In the genomic region with DNA sequence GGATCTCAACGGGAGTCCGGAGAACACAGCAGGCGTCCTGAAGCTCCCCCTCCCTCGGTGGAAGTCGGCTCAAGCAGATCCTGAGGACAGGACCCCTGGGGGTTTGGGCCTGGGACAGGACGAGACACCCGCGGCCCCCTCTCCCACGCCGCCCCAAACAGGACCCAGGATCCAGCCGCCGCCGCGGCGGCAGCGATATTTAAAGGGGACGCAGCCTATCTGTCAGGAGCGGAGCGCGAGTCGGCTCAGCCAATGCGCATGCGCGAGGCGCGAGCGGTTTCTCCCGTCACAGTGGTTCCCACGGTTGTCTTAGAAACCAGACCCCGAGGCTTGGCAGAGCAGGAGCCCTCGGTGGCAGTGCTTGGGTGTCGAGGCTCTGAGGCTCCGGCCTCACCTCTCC, we compare ENCODE assay signal across 8 cellular contexts.
DNase-seq lines count a peak whose midpoint lies in the region; ATAC-seq, FAIRE-seq and TF ChIP-seq lines count a peak whose summit lies in the region.
"Not testable (repeated sequence)": the region's sequence is repeated elsewhere in the genome, so short reads cannot be mapped to it uniquely, and the experiment has no call there.

No MANE protein-coding gene starts in this region.

- not testable (repeated sequence) for H3K36me3 Mint-ChIP-seq in activated CD8-positive, alpha-beta T cell treated with anti-CD3 and anti-CD28 coated beads, Interleukin-2, amount 10 ng/mL, durations not matched to agents 7 days and 5 days (ENCODE audit: low read depth)

- H3K4me1 Mint-ChIP-seq in activated CD8-positive, alpha-beta T cell treated with anti-CD3 and anti-CD28 coated beads, Interleukin-2, amount 10 ng/mL, durations not matched to agents 7 days and 5 days (ENCODE audit: low read depth) = not testable (repeated sequence)

- ATAC-seq in GM18505 (IDR thresholded peaks at IDR 0.05; ENCODE audit: unreplicated experiment) (peak; percentile 66), GM19438 (IDR thresholded peaks at IDR 0.05; ENCODE audit: low read depth, unreplicated experiment) (peak; percentile 78), GM21737 (IDR thresholded peaks at IDR 0.05; ENCODE audit: unreplicated experiment) (peak; percentile 50), HG02970 (IDR thresholded peaks at IDR 0.05; ENCODE audit: low FRiP score, unreplicated experiment) (peak; percentile 76), HG03439 (IDR thresholded peaks at IDR 0.05; ENCODE audit: unreplicated experiment) (peak; percentile 91), heart left ventricle (peak; percentile 78 to 90 (median 88)), pancreas (peak; percentile 78 to 89 (median 84))
- peak; percentile 82 for ATAC-seq in activated CD8-positive, alpha-beta T cell treated with anti-CD3 and anti-CD28 coated beads, Interleukin-2, amount 10 ng/mL, durations not matched to agents 7 days and 5 days

- not testable (repeated sequence) for H3K4me3 ChIP-seq in heart left ventricle, pancreas

- H3K4me3 Mint-ChIP-seq in activated CD8-positive, alpha-beta T cell treated with anti-CD3 and anti-CD28 coated beads, Interleukin-2, amount 10 ng/mL, durations not matched to agents 7 days and 5 days = not testable (repeated sequence)

- POLR2A ChIA-PET in activated CD8-positive, alpha-beta T cell treated with anti-CD3 and anti-CD28 coated beads, Interleukin-2, amount 10 ng/mL, durations not matched to agents 7 days and 5 days (lab: Charles Lee) = not testable (repeated sequence)

- H3K27me3 Mint-ChIP-seq in activated CD8-positive, alpha-beta T cell treated with anti-CD3 and anti-CD28 coated beads, Interleukin-2, amount 10 ng/mL, durations not matched to agents 7 days and 5 days (ENCODE audit: low read depth) = not testable (repeated sequence)

- not testable (repeated sequence) for TF ChIP-seq CTCF in heart left ventricle (IDR thresholded peaks at IDR 0.05); pancreas (IDR thresholded peaks at IDR 0.05)

- not testable (repeated sequence) for H3K4me1 ChIP-seq in heart left ventricle, pancreas

- DNase-seq in activated CD8-positive, alpha-beta T cell treated with anti-CD3 and anti-CD28 coated beads, Interleukin-2, amount 10 ng/mL, durations not matched to agents 7 days and 5 days; heart left ventricle; pancreas: not testable (repeated sequence)

- H3K9me3 Mint-ChIP-seq in activated CD8-positive, alpha-beta T cell treated with anti-CD3 and anti-CD28 coated beads, Interleukin-2, amount 10 ng/mL, durations not matched to agents 7 days and 5 days (ENCODE audit: insufficient read depth) = not testable (repeated sequence)

- not testable (repeated sequence) for H3K27me3 ChIP-seq in heart left ventricle, pancreas

- not testable (repeated sequence) for FAIRE-seq in pancreas (lab: Jason Lieb, UNC)

- H3K27ac ChIP-seq in heart left ventricle, pancreas: not testable (repeated sequence)

- no CpG with 5 or more reads among the region's 33 CpGs for WGBS in heart left ventricle, 4 donors
- no CpG with 5 or more reads among the region's 33 CpGs for WGBS in pancreas, 2 donors

- H3K9me3 ChIP-seq in heart left ventricle, pancreas: not testable (repeated sequence)

- not testable (repeated sequence) for TF ChIP-seq POLR2A in GM18505 (IDR thresholded peaks at IDR 0.05; ENCODE audit: borderline replicate concordance, extremely low read depth, insufficient read depth, insufficient read length); heart left ventricle (IDR thresholded peaks at IDR 0.05)

- H3K36me3 ChIP-seq in heart left ventricle, pancreas: not testable (repeated sequence)

- H3K27ac Mint-ChIP-seq in activated CD8-positive, alpha-beta T cell treated with anti-CD3 and anti-CD28 coated beads, Interleukin-2, amount 10 ng/mL, durations not matched to agents 7 days and 5 days = not testable (repeated sequence)

- CTCF ChIA-PET in activated CD8-positive, alpha-beta T cell treated with anti-CD3 and anti-CD28 coated beads, Interleukin-2, amount 10 ng/mL, durations not matched to agents 7 days and 5 days (lab: Charles Lee) = not testable (repeated sequence)

- intact Hi-C loops in heart left ventricle (cut with DNase I); pancreas (cut with DNase I): not testable (repeated sequence)
